In the genomic region with DNA sequence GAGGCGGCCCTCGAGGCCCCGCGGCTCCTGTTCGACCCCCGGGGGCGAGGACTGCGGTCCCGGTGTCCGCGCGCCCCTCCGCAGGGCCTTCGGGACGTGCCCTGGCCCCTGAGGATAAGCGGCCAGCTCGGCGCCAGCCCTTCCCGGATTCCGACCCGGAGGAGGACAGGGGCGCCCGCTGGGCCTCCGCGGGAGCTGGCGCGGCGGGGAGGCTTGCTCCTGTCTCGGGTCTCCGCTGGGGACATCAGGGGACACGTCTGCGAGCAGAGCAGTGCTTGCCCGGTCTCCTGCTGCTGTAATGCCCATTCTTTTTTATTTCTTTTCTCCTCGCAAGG, we compare ENCODE assay signal across 8 cellular contexts. TPM values are rescaled to one million over a fixed set of nuclear protein-coding genes. Genes with fewer than 3 reads are reported as not detected.
DNase-seq lines count a peak whose midpoint lies in the region; ATAC-seq and TF ChIP-seq lines count a peak whose summit lies in the region.

No MANE protein-coding gene starts in this region.

- H3K27me3 ChIP-seq in Caco-2 (replicated peaks; ENCODE audit: control insufficient read depth, insufficient read depth, low read length), result no peaks in the 10 kb centered on the region
- H3K27me3 ChIP-seq in HUES48 (ENCODE audit: control insufficient read depth, insufficient read depth, low read length), result peaks cover 5% of the 10 kb centered on the region; the same call in 1 of the 2 replicates
- H3K27me3 ChIP-seq in ectodermal cell (ENCODE audit: control insufficient read depth, insufficient read depth, low read length, poor library complexity, severe bottlenecking), result peaks cover 10% of the 10 kb centered on the region

- peak overlapping the region; percentile 40 for H3K27ac Mint-ChIP-seq in Caco-2 (ENCODE audit: unreplicated experiment)
- peak overlapping the region; percentile 76 for H3K27ac Mint-ChIP-seq in mesothelial cell of epicardium
- no peak overlapping the region for H3K27ac Mint-ChIP-seq in stimulated activated naive B cell treated with anti-CD40 and anti-IgM and Interleukin-4, amounts not matched to agents 10 μg/mL and 1 μg/mL and 100 μg/mL, for 72 hours

- no peaks in the 10 kb centered on the region for H3K9me3 ChIP-seq in Caco-2
- H3K9me3 ChIP-seq in HUES48 (ENCODE audit: control insufficient read depth, insufficient read depth, low read length), result no peaks in the 10 kb centered on the region
- H3K9me3 ChIP-seq in ectodermal cell (ENCODE audit: control insufficient read depth, low read length), result no peaks in the 10 kb centered on the region

- POLR2A ChIA-PET in Caco-2 (lab: Charles Lee), result interaction anchor here (0.7 kb wide), 1 partner anchor 216 kb away, joined by 5 read pairs; no protein-coding TSS in a partner anchor

- CTCF ChIA-PET in Caco-2 (lab: Charles Lee), result interaction anchor here (0.7 to 1.1 kb wide), 2 partner anchors 9 to 224 kb away, joined by 3 to 4 read pairs; no protein-coding TSS in a partner anchor

- WGBS in ectodermal cell, 2 experiments, result 0% methylated on average over 33 of the region's 34 CpGs

- H3K4me1 ChIP-seq in Caco-2 (peaks cover 6% of the 10 kb centered on the region), HUES48 (ENCODE audit: control insufficient read depth, insufficient read depth, low read length) (peaks cover 4% of the 10 kb centered on the region; the same call in 1 of the 2 replicates), ectodermal cell (ENCODE audit: control insufficient read depth, insufficient read depth, low read length) (no peaks in the 10 kb centered on the region)

- peak; percentile 30 for ATAC-seq in GM21447 (IDR thresholded peaks at IDR 0.05; ENCODE audit: unreplicated experiment)
- ATAC-seq in stimulated activated naive B cell treated with anti-CD40 and anti-IgM and Interleukin-4, amounts not matched to agents 10 μg/mL and 1 μg/mL and 100 μg/mL, for 72 hours (replicated peaks), result peak; percentile 20 to 36

- H3K36me3 ChIP-seq in Caco-2 (ENCODE audit: control insufficient read depth, insufficient read depth, low read length), result no peaks in the 10 kb centered on the region
- H3K36me3 ChIP-seq in HUES48 (ENCODE audit: control insufficient read depth, insufficient read depth, low read length), result no peaks in the 10 kb centered on the region
- H3K36me3 ChIP-seq in ectodermal cell (ENCODE audit: control insufficient read depth, insufficient read depth, low read length), result no peaks in the 10 kb centered on the region

- no peaks in the 10 kb centered on the region for H3K9me3 Mint-ChIP-seq in Caco-2 (ENCODE audit: unreplicated experiment)
- no peaks in the 10 kb centered on the region for H3K9me3 Mint-ChIP-seq in mesothelial cell of epicardium
- no peaks in the 10 kb centered on the region for H3K9me3 Mint-ChIP-seq in stimulated activated naive B cell treated with anti-CD40 and anti-IgM and Interleukin-4, amounts not matched to agents 10 μg/mL and 1 μg/mL and 100 μg/mL, for 72 hours

- DNase-seq in Caco-2, result peak; percentile 72 to 77
- DNase-seq in mesothelial cell of epicardium (ENCODE audit: low spot score in 2 of 2, unreplicated experiment in 2 of 2), result peak; percentile 37 to 72
- peak; percentile 39 for DNase-seq in stimulated activated naive B cell treated with anti-CD40 and anti-IgM and Interleukin-4, amounts not matched to agents 10 μg/mL and 1 μg/mL and 100 μg/mL, for 72 hours
- DNase-seq in middle frontal gyrus (ENCODE audit: extremely low spot score, low spot score), result no peak

- peak overlapping the region; percentile 77 for H3K4me3 ChIP-seq in Caco-2 (ENCODE audit: low read depth, low read length)
- H3K4me3 ChIP-seq in HUES48 (ENCODE audit: low read depth, low read length), result peak overlapping the region; percentile 74
- peak overlapping the region; percentile 61 for H3K4me3 ChIP-seq in ectodermal cell (ENCODE audit: insufficient read depth, low read depth, low read length)

- H3K27me3 Mint-ChIP-seq in Caco-2 (ENCODE audit: insufficient read depth, unreplicated experiment) (no peaks in the 10 kb centered on the region), mesothelial cell of epicardium (ENCODE audit: low read depth) (no peaks in the 10 kb centered on the region)
- H3K27me3 Mint-ChIP-seq in stimulated activated naive B cell treated with anti-CD40 and anti-IgM and Interleukin-4, amounts not matched to agents 10 μg/mL and 1 μg/mL and 100 μg/mL, for 72 hours, result no peaks in the 10 kb centered on the region

- intact Hi-C loops in Caco-2 (cut with micrococcal nuclease; ENCODE audit: unreplicated experiment), result no loop called here

- H3K4me3 Mint-ChIP-seq in Caco-2 (ENCODE audit: unreplicated experiment) (peak overlapping the region; percentile 67), mesothelial cell of epicardium (peak overlapping the region; percentile 74)
- peak overlapping the region; percentile 61 to 89 for H3K4me3 Mint-ChIP-seq in stimulated activated naive B cell treated with anti-CD40 and anti-IgM and Interleukin-4, amounts not matched to agents 10 μg/mL and 1 μg/mL and 100 μg/mL, for 72 hours

- BruUV-seq in Caco-2 (replicated peaks; lab: Mats Ljungman, UMichigan), result no TSS peak

- H3K27ac ChIP-seq in HUES48 (ENCODE audit: low read depth, low read length) (peak overlapping the region; percentile 48), VCaP (peak overlapping the region; percentile 87), ectodermal cell (ENCODE audit: insufficient read depth, low read depth, low read length, poor library complexity, severe bottlenecking) (no peak overlapping the region)

- peak overlapping the region; percentile 30; the same call in 1 of the 2 replicates for H3K9ac ChIP-seq in HUES48 (ENCODE audit: low read depth, low read length)

- TF ChIP-seq CTCF in Caco-2 (IDR thresholded peaks at IDR 0.05; ENCODE audit: insufficient read depth in 1 of 2, low read depth in 1 of 2, low read length in 1 of 2, severe bottlenecking in 1 of 2, unreplicated experiment in 1 of 2) (peak in 1 of 2 experiments; percentile 8), VCaP (conservative IDR thresholded peaks at IDR 0.05) (no peak), mesothelial cell of epicardium (IDR thresholded peaks at IDR 0.05; ENCODE audit: unreplicated experiment) (no peak)

- H3K36me3 Mint-ChIP-seq in Caco-2 (ENCODE audit: insufficient read depth, unreplicated experiment) (no peaks in the 10 kb centered on the region), mesothelial cell of epicardium (no peaks in the 10 kb centered on the region)
- no peaks in the 10 kb centered on the region for H3K36me3 Mint-ChIP-seq in stimulated activated naive B cell treated with anti-CD40 and anti-IgM and Interleukin-4, amounts not matched to agents 10 μg/mL and 1 μg/mL and 100 μg/mL, for 72 hours

- H3K4me1 Mint-ChIP-seq in Caco-2 (ENCODE audit: low read depth, unreplicated experiment) (peaks cover 16% of the 10 kb centered on the region), mesothelial cell of epicardium (peaks cover 18% of the 10 kb centered on the region)
- peaks cover 16 to 44% of the 10 kb centered on the region in 2 donors for H3K4me1 Mint-ChIP-seq in stimulated activated naive B cell treated with anti-CD40 and anti-IgM and Interleukin-4, amounts not matched to agents 10 μg/mL and 1 μg/mL and 100 μg/mL, for 72 hours

RNA-seq across cellular contexts. Expression of a gene that starts 0.8 kb away (rescaled TPM):
- total RNA-seq in Caco-2 (2022) (4.5 TPM in 2 replicates), mesothelial cell of epicardium (26.0 to 28.8 TPM (median 27.2 TPM) in 3 replicates)
- polyA plus RNA-seq in ectodermal cell (2013, experiment 1 of 4), result 9.8 TPM
- 9.8 TPM for polyA plus RNA-seq in ectodermal cell (2013, experiment 2 of 4)
- 8.8 TPM for polyA plus RNA-seq in ectodermal cell (2013, experiment 3 of 4)
- 8.8 TPM for polyA plus RNA-seq in ectodermal cell (2013, experiment 4 of 4)

RNA-seq across cellular contexts. Expression of a gene that starts 38.9 kb away (rescaled TPM):
- total RNA-seq in Caco-2 (2022) (141 and 151 TPM in 2 replicates), mesothelial cell of epicardium (72.1 to 75.1 TPM (median 74.8 TPM) in 3 replicates)
- 91.8 TPM for polyA plus RNA-seq in ectodermal cell (2013, experiment 1 of 4)
- polyA plus RNA-seq in ectodermal cell (2013, experiment 2 of 4), result 78.2 TPM
- polyA plus RNA-seq in ectodermal cell (2013, experiment 3 of 4), result 66.5 TPM
- polyA plus RNA-seq in ectodermal cell (2013, experiment 4 of 4), result 71.9 TPM
